ENCODE assay signal across 8 cellular contexts in genomic region chr1:157691285-157691920, GRCh38. TPM values are rescaled to one million over a fixed set of nuclear protein-coding genes. Genes with fewer than 3 reads are reported as not detected.
DNase-seq lines count a peak whose midpoint lies in the region; ATAC-seq, FAIRE-seq and TF ChIP-seq lines count a peak whose summit lies in the region.

No MANE protein-coding gene starts in this region.

- no peak for TF ChIP-seq POLR2A in suprapubic skin (IDR thresholded peaks at IDR 0.05)

- DNase-seq in D721Med (ENCODE audit: insufficient read length, low spot score) (peak; percentile 51), HPDE6-E6E7 (ENCODE audit: extremely low spot score) (peak; percentile 38), SKM-1 treated with dmso at 0.1 percent for 144 hours (lab: John Stamatoyannopoulos, UW; ENCODE audit: unreplicated experiment) (peak; percentile 70), iPS DF 4.7 (ENCODE audit: extremely low read depth, low spot score) (peak; percentile 30), suprapubic skin (ENCODE audit: low spot score in 2 of 2) (no peak), aorta (no peak)

- peak; percentile 89 for FAIRE-seq in D721Med (lab: Jason Lieb, UNC)

- WGBS in suprapubic skin: 31% methylated on average over 5 of the region's 5 CpGs
- 36 to 37% methylated on average over 5 of the region's 5 CpGs for WGBS in aorta, 2 donors

- TF ChIP-seq EP300 in suprapubic skin (IDR thresholded peaks at IDR 0.05): no peak

- H3K36me3 ChIP-seq in suprapubic skin (no peaks in the 10 kb centered on the region), aorta (ENCODE audit: control insufficient read depth in 1 of 2, insufficient read depth in 2 of 2, low read length in 1 of 2) (no peaks in the 10 kb centered on the region)

- ATAC-seq in GM19395 (IDR thresholded peaks at IDR 0.05; ENCODE audit: unreplicated experiment) (no peak), aorta (ENCODE audit: low FRiP score) (no peak), GM18907 (IDR thresholded peaks at IDR 0.05; ENCODE audit: unreplicated experiment) (no peak)

- no peaks in the 10 kb centered on the region for H3K9me3 ChIP-seq in suprapubic skin
- no peaks in the 10 kb centered on the region for H3K9me3 ChIP-seq in aorta (ENCODE audit: control insufficient read depth, low read length)

- H3K27ac ChIP-seq in suprapubic skin: no peak overlapping the region
- H3K27ac ChIP-seq in aorta (ENCODE audit: low read depth in 1 of 2, low read length in 2 of 2): no peak overlapping the region

- H3K27me3 ChIP-seq in suprapubic skin: no peaks in the 10 kb centered on the region
- no peaks in the 10 kb centered on the region for H3K27me3 ChIP-seq in aorta (ENCODE audit: control insufficient read depth in 1 of 2, insufficient read depth in 2 of 2, low read length in 1 of 2)

- H3K4me3 ChIP-seq in suprapubic skin (no peak overlapping the region), aorta (ENCODE audit: low read length in 2 of 2) (no peak overlapping the region)

- TF ChIP-seq CTCF in D721Med (IDR thresholded peaks at IDR 0.05; ENCODE audit: insufficient read depth, missing control alignments): peak; percentile 86
- TF ChIP-seq CTCF in suprapubic skin (IDR thresholded peaks at IDR 0.05): no peak

- H3K4me1 ChIP-seq in suprapubic skin (no peaks in the 10 kb centered on the region), aorta (ENCODE audit: control insufficient read depth in 1 of 2, insufficient read depth in 2 of 2, low read length in 2 of 2) (no peaks in the 10 kb centered on the region)

- intact Hi-C loops in aorta (cut with DNase I): no loop called here

RNA-seq across cellular contexts. Expression of gene FCRL3, which starts 9.2 kb away (rescaled TPM):
- total RNA-seq in suprapubic skin: not detected
- total RNA-seq in aorta: under 1 TPM; 0.10 to 0.99 TPM
- polyA plus RNA-seq in aorta: under 1 TPM in 1 of 2 donors, not detected in 1; 0.03 TPM

Comparison
In these comparisons a context has a peak if more than half of its experiments do, and no peak if none do; other contexts are left out.
1. DNase-seq: peak in D721Med (single experiment), HPDE6-E6E7 (single experiment), SKM-1 treated with dmso at 0.1 percent for 144 hours (single experiment) and iPS DF 4.7 (single experiment); none in suprapubic skin (0 of 2) and aorta (0 of 2).